1 cellular context compared by ENCODE assay signal in genomic region chr19:58261968-58262921, GRCh38.
TF ChIP-seq lines count a peak whose summit lies in the region.

No MANE protein-coding gene starts in this region.

TF ChIP-seq in H1, 55 proteins besides CTCF, POLR2A, EP300 and RAD21:
- TF ChIP-seq CBX5 (IDR thresholded peaks at IDR 0.05; ENCODE audit: low read depth, low read length) (peak; percentile 66; the same call in 1 of the 2 replicates), ZNF274 (IDR thresholded peaks at IDR 0.05; ENCODE audit: borderline replicate concordance, extremely low read depth, low read length) (peak; percentile 93), USF2 (IDR thresholded peaks at IDR 0.05; ENCODE audit: low read length) (no peak), TCF12 (IDR thresholded peaks at IDR 0.05; ENCODE audit: low read depth, low read length) (peak; percentile 55; the same call in 1 of the 2 replicates), TBP (IDR thresholded peaks at IDR 0.05; ENCODE audit: low read depth, low read length) (no peak), SUZ12 (IDR thresholded peaks at IDR 0.05; ENCODE audit: low read length) (no peak), SAP30 (IDR thresholded peaks at IDR 0.05; ENCODE audit: insufficient read depth, insufficient replicate concordance, low read length) (no peak), GTF2F1 (IDR thresholded peaks at IDR 0.05; ENCODE audit: borderline replicate concordance, low read depth, low read length) (peak; percentile 73), CHD1 (IDR thresholded peaks at IDR 0.05; ENCODE audit: low read depth, low read length) (no peak), CHD2 (IDR thresholded peaks at IDR 0.05; ENCODE audit: low read length) (0 out of 2 replicates have a peak, but pooled peaks have one; percentile 6)
